Comparison of ENCODE assay signal across 8 cellular contexts in the genomic region with DNA sequence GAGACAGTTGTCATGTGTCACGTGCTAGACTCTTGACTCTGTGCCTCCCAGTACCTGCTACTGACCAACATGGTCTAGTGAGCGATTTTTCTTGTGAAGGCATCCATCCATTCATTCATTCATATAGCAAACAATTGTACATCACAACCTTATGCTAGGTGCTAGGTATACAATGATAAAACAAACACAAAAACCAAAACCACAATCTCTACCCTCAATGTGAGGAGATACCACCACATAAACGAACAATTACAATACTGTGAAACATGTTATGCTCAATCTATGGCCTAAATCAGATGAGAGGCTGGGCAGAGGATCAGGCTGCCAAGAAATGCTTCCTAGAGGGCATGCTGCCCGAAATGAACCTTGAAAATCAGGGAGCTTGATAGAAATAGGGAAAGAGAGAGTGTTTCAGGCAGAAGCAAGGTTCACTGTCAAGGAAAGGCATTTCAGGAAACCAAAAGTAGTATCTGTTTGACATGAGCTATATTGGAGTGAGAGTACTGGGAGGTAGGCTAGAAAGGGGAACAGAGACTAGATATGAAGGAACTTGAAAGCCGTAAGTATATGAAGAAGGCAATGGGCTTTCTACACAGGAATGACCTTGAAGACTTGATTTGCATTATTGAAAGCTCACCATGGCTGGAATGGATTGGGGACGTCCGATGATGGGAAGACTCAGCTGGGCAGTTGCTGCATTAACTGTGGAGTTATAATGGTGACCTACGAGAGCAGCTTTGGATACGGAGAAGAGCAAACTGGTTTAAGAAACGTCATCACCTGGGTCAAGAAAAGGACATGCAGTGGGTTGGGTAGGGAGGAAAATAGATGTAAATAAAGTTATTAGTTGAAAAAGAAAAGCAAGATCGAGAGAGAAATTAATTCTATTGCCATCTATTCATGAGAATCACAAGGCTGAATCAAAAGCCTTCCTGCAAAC.
A peak's percentile ranks its signal among the peaks of the same experiment; 100 is the strongest.
DNase-seq lines count a peak whose midpoint lies in the region; ATAC-seq lines count a peak whose summit lies in the region.

No MANE protein-coding gene starts in this region.

- H3K36me3 ChIP-seq in KOPT-K1 (ENCODE audit: insufficient read depth, low read length): no peaks in the 10 kb centered on the region

- H3K27ac ChIP-seq in KOPT-K1 (ENCODE audit: low read depth, low read length, poor library complexity, severe bottlenecking): peak overlapping the region; percentile 13

- DNase-seq in medulla oblongata (ENCODE audit: extremely low spot score) (peak; percentile 46), NCI-H2081 treated with DMSO at 0.1 percent for 48 hours (lab: John Stamatoyannopoulos, UW) (no peak), AG08395 (ENCODE audit: low spot score) (no peak), T1000 (lab: John Stamatoyannopoulos, UW) (no peak), hepatic stellate cell (ENCODE audit: low spot score) (no peak)

- ATAC-seq in GM18517 (IDR thresholded peaks at IDR 0.05; ENCODE audit: unreplicated experiment) (peak; percentile 86), GM21576 (IDR thresholded peaks at IDR 0.05; ENCODE audit: unreplicated experiment) (peak; percentile 89)

- peaks cover 9% of the 10 kb centered on the region for H3K9me3 ChIP-seq in KOPT-K1 (ENCODE audit: insufficient read depth, low read length, poor library complexity, severe bottlenecking)
